In genomic region chr5:139841549-139841948, GRCh38 we compare ENCODE assay signal across 24 cellular contexts. TPM values are rescaled to one million over a fixed set of nuclear protein-coding genes. Genes with fewer than 3 reads are reported as not detected.
"Had no signal": no experiment of that assay in that cellular context is flagged by ENCODE, and none has a peak within 500 bp of the region (broad histone marks: within the 10 kb centered on the region; RNA-seq: fewer than 3 reads in every experiment).

No MANE protein-coding gene starts in this region.

- H2AFZ ChIP-seq: hepatocyte had no signal

- DNase-seq: activated CD4-positive, alpha-beta T cell treated with anti-CD3 and anti-CD28 coated beads for 1 hour; activated CD8-positive, alpha-beta memory T cell treated with anti-CD3 and anti-CD28 coated beads for 24 hours; activated CD8-positive, alpha-beta memory T cell treated with anti-CD3 and anti-CD28 coated beads, Interleukin-2, amount 50 U/mL, for 4 hours; activated naive CD4-positive, alpha-beta T cell treated with Interleukin-2 at 50 U/mL for 16 hours; activated naive CD8-positive, alpha-beta T cell treated with anti-CD3 and anti-CD28 coated beads for 36 hours; activated T-cell treated with anti-CD3 and anti-CD28 coated beads, Interleukin-2, amount 50 U/mL, for 24 hours; cerebellar nuclear complex; cortex of kidney; immature natural killer cell; kidney glomerular epithelial cell; natural killer cell; stimulated activated CD4-positive, alpha-beta T cell treated with anti-CD3 and anti-CD28 coated beads, Interleukin-12 subunit alpha, Interleukin-12 subunit beta, amount 100 ng/mL, for 4 hours; stimulated activated naive CD8-positive, alpha-beta T cell treated with anti-CD3 and anti-CD28 coated beads, Interleukin-15, amount 100 ng/mL, for 72 hours; T-cell; uterus had no signal

- H3K4me3 ChIP-seq: hepatocyte, left lung, lung, prostate gland, right atrium auricular region, tibial artery, uterus had no signal

- H3K36me3 Mint-ChIP-seq: activated naive CD8-positive, alpha-beta T cell treated with anti-CD3 and anti-CD28 coated beads for 36 hours; natural killer cell; T-cell had no signal

- ATAC-seq: left lung; natural killer cell; stimulated activated naive CD8-positive, alpha-beta T cell treated with anti-CD3 and anti-CD28 coated beads, Interleukin-15, amount 100 ng/mL, for 72 hours; T-cell had no signal

- H3K4me3 Mint-ChIP-seq: activated naive CD8-positive, alpha-beta T cell treated with anti-CD3 and anti-CD28 coated beads for 36 hours; activated T-cell treated with anti-CD3 and anti-CD28 coated beads, Interleukin-2, amount 50 U/mL, for 24 hours; immature natural killer cell; natural killer cell; stimulated activated naive CD8-positive, alpha-beta T cell treated with anti-CD3 and anti-CD28 coated beads, Interleukin-15, amount 100 ng/mL, for 72 hours; T-cell; T-helper 2 cell treated with Interferon-gamma antibody and Interleukin-4, amounts not matched to agents 5 μg/mL and 100 μg/mL, for 36 hours had no signal

- H3K27ac Mint-ChIP-seq: activated naive CD8-positive, alpha-beta T cell treated with anti-CD3 and anti-CD28 coated beads for 36 hours; activated T-cell treated with anti-CD3 and anti-CD28 coated beads, Interleukin-2, amount 50 U/mL, for 24 hours; immature natural killer cell; natural killer cell; stimulated activated naive CD8-positive, alpha-beta T cell treated with anti-CD3 and anti-CD28 coated beads, Interleukin-15, amount 100 ng/mL, for 72 hours; T-cell; T-helper 2 cell treated with Interferon-gamma antibody and Interleukin-4, amounts not matched to agents 5 μg/mL and 100 μg/mL, for 36 hours had no signal

- H3K79me2 ChIP-seq: hepatocyte had no signal

- H3K27me3 ChIP-seq: right atrium auricular region, uterus had no signal

- H3K9me3 ChIP-seq: left lung, prostate gland, right atrium auricular region, tibial artery, uterus had no signal

- H3K4me2 ChIP-seq: hepatocyte had no signal

- H3K27ac ChIP-seq: epithelial cell of prostate, hepatocyte, left lung, prostate gland, right atrium auricular region, tibial artery, uterus had no signal

- H3K9me3 Mint-ChIP-seq: activated naive CD8-positive, alpha-beta T cell treated with anti-CD3 and anti-CD28 coated beads for 36 hours; activated T-cell treated with anti-CD3 and anti-CD28 coated beads, Interleukin-2, amount 50 U/mL, for 24 hours; immature natural killer cell; natural killer cell; stimulated activated naive CD8-positive, alpha-beta T cell treated with anti-CD3 and anti-CD28 coated beads, Interleukin-15, amount 100 ng/mL, for 72 hours; T-cell; T-helper 2 cell treated with Interferon-gamma antibody and Interleukin-4, amounts not matched to agents 5 μg/mL and 100 μg/mL, for 36 hours had no signal

- H3K36me3 ChIP-seq: left lung, prostate gland, right atrium auricular region, tibial artery, uterus had no signal

- H3K4me1 ChIP-seq: left lung, prostate gland, right atrium auricular region, uterus had no signal

RNA-seq across cellular contexts. Expression of gene PSD2, which starts 45.9 kb away (rescaled TPM):
- total RNA-seq: activated naive CD8-positive, alpha-beta T cell treated with anti-CD3 and anti-CD28 coated beads for 36 hours; hepatocyte; mesenteric fat pad had no signal
- polyA plus RNA-seq: hepatocyte had no signal
